8 cellular contexts compared by ENCODE assay signal in the genomic region with DNA sequence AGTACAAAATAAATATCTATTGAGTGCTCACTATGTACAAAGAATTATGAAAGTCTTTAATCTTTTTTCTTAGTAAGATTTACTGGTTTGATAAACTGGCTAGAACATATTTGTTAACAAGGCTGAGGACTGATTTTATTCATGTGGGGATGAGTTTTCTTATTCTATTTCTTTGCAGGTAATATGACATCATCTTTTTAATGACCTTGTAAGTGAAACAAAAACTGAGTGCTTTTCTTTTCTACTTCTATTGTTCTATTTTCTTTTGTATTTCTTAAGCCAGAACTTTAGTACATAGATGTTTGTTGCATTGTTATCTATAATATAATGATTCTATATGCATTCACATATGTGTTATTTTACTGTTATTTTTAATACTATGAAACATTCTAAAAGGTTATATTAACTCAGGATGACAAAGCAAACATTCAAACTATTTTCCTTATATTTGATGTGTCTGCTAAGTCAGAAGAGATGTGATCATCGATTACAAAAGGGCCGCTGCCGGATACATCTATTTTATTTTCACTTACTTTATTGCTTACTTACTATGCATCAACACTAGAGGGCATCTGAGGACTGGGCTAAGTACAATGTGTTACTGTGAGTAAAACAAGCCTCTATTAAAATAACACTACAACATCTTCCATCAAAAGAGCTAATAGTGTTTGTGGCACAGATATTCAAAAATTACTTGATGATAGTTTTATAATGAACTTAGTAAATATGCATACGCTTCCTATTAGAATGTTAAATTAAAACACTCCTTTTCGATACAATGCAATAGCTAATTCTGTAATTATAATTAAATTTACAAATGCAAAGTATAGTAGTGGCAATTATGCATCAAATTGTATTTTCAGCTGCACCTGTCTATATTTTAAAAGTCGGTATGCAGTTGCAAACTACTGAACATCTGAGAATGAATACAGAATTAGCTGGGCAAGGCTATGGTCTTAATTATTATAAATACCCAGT.
DNase-seq lines count a peak whose midpoint lies in the region; ATAC-seq, FAIRE-seq and TF ChIP-seq lines count a peak whose summit lies in the region.
"Had no signal": no experiment of that assay in that cellular context is flagged by ENCODE, and none has a peak within 500 bp of the region (broad histone marks: within the 10 kb centered on the region; RNA-seq: fewer than 3 reads in every experiment).

No MANE protein-coding gene starts in this region.

- intact Hi-C loops in mucosa of descending colon (cut with DNase I, micrococcal nuclease) = loop anchor here (5.0 kb wide), 3 partner anchors 276 to 356 kb away; no protein-coding TSS in a partner anchor

- H3K9me3 ChIP-seq in mucosa of descending colon = no peaks in the 10 kb centered on the region

- TF ChIP-seq CTCF in GM12873 (IDR thresholded peaks at IDR 0.05; ENCODE audit: insufficient read depth, low read depth, low read length, missing control alignments) (peak; percentile 65), mucosa of descending colon (IDR thresholded peaks at IDR 0.05) (no peak)

- peak; percentile 47 for DNase-seq in KBM-7
- peak; percentile 75 for DNase-seq in RKO (ENCODE audit: low spot score)
- DNase-seq in mucosa of descending colon = peak in 1 of 3 donors; percentile 46
- DNase-seq: activated naive CD8-positive, alpha-beta T cell treated with anti-CD3 and anti-CD28 coated beads, Interleukin-2, amount 10 ng/mL, durations not matched to agents 7 days and 5 days had no signal

- ATAC-seq in GM21717 (IDR thresholded peaks at IDR 0.05; ENCODE audit: unreplicated experiment) (peak; percentile 79), mucosa of descending colon (peak; percentile 67), HG02852 (IDR thresholded peaks at IDR 0.05; ENCODE audit: unreplicated experiment) (no peak)

- in situ Hi-C loops in KBM-7 (cut with MboI; ENCODE audit: low pct_unique_long_range_greater_than_20kb, low sequenced_read_pairs) = no loop called here

- no peaks in the 10 kb centered on the region for H3K4me1 ChIP-seq in mucosa of descending colon (ENCODE audit: low read depth)

- no peaks in the 10 kb centered on the region for H3K36me3 ChIP-seq in mucosa of descending colon (ENCODE audit: low read depth)

- peak; percentile 94 for FAIRE-seq in endometrium (lab: Jason Lieb, UNC)

- no peak overlapping the region for H3K4me3 ChIP-seq in mucosa of descending colon
